Comparison of ENCODE assay signal across 14 cellular contexts in genomic region chr10:44985175-44985681, GRCh38. TPM values are rescaled to one million over a fixed set of nuclear protein-coding genes. Genes with fewer than 3 reads are reported as not detected.
DNase-seq lines count a peak whose midpoint lies in the region; ATAC-seq, FAIRE-seq and TF ChIP-seq lines count a peak whose summit lies in the region.
"Had no signal": no experiment of that assay in that cellular context is flagged by ENCODE, and none has a peak within 500 bp of the region (broad histone marks: within the 10 kb centered on the region; RNA-seq: fewer than 3 reads in every experiment).

No MANE protein-coding gene starts in this region.

- POLR2A ChIA-PET in A549 (lab: Yijun Ruan, JAX) = no interaction called here

- H3K36me3 ChIP-seq in left ventricle myocardium inferior (peaks cover 72% of the 10 kb centered on the region), parathyroid adenoma (ENCODE audit: control insufficient read depth, insufficient read depth, low read length) (no peaks in the 10 kb centered on the region), MG63 (no peaks in the 10 kb centered on the region), MM.1S (replicated peaks; ENCODE audit: insufficient read depth, low read length) (peaks cover 9% of the 10 kb centered on the region; the same call in 1 of the 2 replicates)
- H3K36me3 ChIP-seq: WERI-Rb-1 had no signal

- H3K4me3 ChIP-seq in A549 (no peak overlapping the region), left ventricle myocardium inferior (no peak overlapping the region), parathyroid adenoma (ENCODE audit: low read depth, low read length) (no peak overlapping the region), MG63 (no peak overlapping the region), MM.1S (ENCODE audit: low read length) (no peak overlapping the region)

- TF ChIP-seq POLR2A in A549 (IDR thresholded peaks at IDR 0.05; ENCODE audit: low read length) = no peak

- H3K9me2 ChIP-seq in MM.1S (replicated peaks; ENCODE audit: insufficient read depth, low read length) = no peaks in the 10 kb centered on the region
- H3K9me2 ChIP-seq: SK-N-SH had no signal

- no peak for ATAC-seq in A549
- no peak for ATAC-seq in GM18517 (IDR thresholded peaks at IDR 0.05; ENCODE audit: unreplicated experiment)
- ATAC-seq: foreskin keratinocyte, HCT116 had no signal

- TF ChIP-seq EP300 in A549 (IDR thresholded peaks at IDR 0.05) = no peak

- H3K4me2 ChIP-seq in A549 = peak overlapping the region; percentile 15; the same call in 1 of the 3 replicates
- no peak overlapping the region for H3K4me2 ChIP-seq in parathyroid adenoma (ENCODE audit: low read length)
- no peak overlapping the region for H3K4me2 ChIP-seq in MM.1S (ENCODE audit: low read depth, low read length)
- H3K4me2 ChIP-seq: SK-N-SH had no signal

- no peaks in the 10 kb centered on the region for H3K9me3 Mint-ChIP-seq in brain
- H3K9me3 Mint-ChIP-seq: activated naive CD8-positive, alpha-beta T cell treated with anti-CD3 and anti-CD28 coated beads for 36 hours; stimulated activated naive CD8-positive, alpha-beta T cell treated with anti-CD3 and anti-CD28 coated beads, Interleukin-15, Interleukin-2, amounts not matched to agents 100 ng/mL and 50 ng/mL, for 24 hours had no signal

- H3K79me2 ChIP-seq in parathyroid adenoma (no peaks in the 10 kb centered on the region), MM.1S (ENCODE audit: low read length) (peaks cover 19% of the 10 kb centered on the region)

- no peaks in the 10 kb centered on the region for H3K27me3 ChIP-seq in left ventricle myocardium inferior (ENCODE audit: low read depth)
- no peaks in the 10 kb centered on the region for H3K27me3 ChIP-seq in parathyroid adenoma (ENCODE audit: control insufficient read depth, insufficient read depth, low read length)
- H3K27me3 ChIP-seq in MG63 = no peaks in the 10 kb centered on the region
- H3K27me3 ChIP-seq in MM.1S (replicated peaks; ENCODE audit: insufficient read depth, low read length) = no peaks in the 10 kb centered on the region

- no peak overlapping the region for H3K4me3 Mint-ChIP-seq in brain
- H3K4me3 Mint-ChIP-seq: activated naive CD8-positive, alpha-beta T cell treated with anti-CD3 and anti-CD28 coated beads for 36 hours; stimulated activated naive CD8-positive, alpha-beta T cell treated with anti-CD3 and anti-CD28 coated beads, Interleukin-15, Interleukin-2, amounts not matched to agents 100 ng/mL and 50 ng/mL, for 24 hours had no signal

- H3F3A ChIP-seq in MM.1S (ENCODE audit: insufficient read depth, low read length) = no peaks in the 10 kb centered on the region

- no peaks in the 10 kb centered on the region for H4K20me1 ChIP-seq in MM.1S (ENCODE audit: insufficient read depth, low read length)

- 70% methylated on average over 9 of the region's 9 CpGs for WGBS in A549 (ENCODE audit: missing lambda C conversion rate)

- no peak for TF ChIP-seq RAD21 in A549 (conservative IDR thresholded peaks at IDR 0.05 in 1 of 2, IDR thresholded peaks at IDR 0.05 in 1 of 2)

- peak overlapping the region; percentile 10 to 85 (median 48) for H3K27ac Mint-ChIP-seq in brain
- H3K27ac Mint-ChIP-seq: activated naive CD8-positive, alpha-beta T cell treated with anti-CD3 and anti-CD28 coated beads for 36 hours; stimulated activated naive CD8-positive, alpha-beta T cell treated with anti-CD3 and anti-CD28 coated beads, Interleukin-15, Interleukin-2, amounts not matched to agents 100 ng/mL and 50 ng/mL, for 24 hours had no signal

- H2AFZ ChIP-seq in parathyroid adenoma (no peak overlapping the region), MM.1S (ENCODE audit: low read length) (no peak overlapping the region)

- H3K9me3 ChIP-seq in A549 (no peaks in the 10 kb centered on the region), left ventricle myocardium inferior (replicated peaks) (no peaks in the 10 kb centered on the region), parathyroid adenoma (ENCODE audit: control insufficient read depth, low read length) (no peaks in the 10 kb centered on the region), MG63 (no peaks in the 10 kb centered on the region), MM.1S (replicated peaks; ENCODE audit: insufficient read depth, low read length) (no peaks in the 10 kb centered on the region)
- H3K9me3 ChIP-seq: SK-N-SH had no signal

- intact Hi-C loops in left ventricle myocardium inferior (cut with micrococcal nuclease) = no loop called here

- H3K4me1 Mint-ChIP-seq in brain = peaks cover 41% of the 10 kb centered on the region

- FAIRE-seq in A549 (lab: Jason Lieb, UNC) = no peak

- H3K4me1 ChIP-seq in A549 (peaks cover 34% of the 10 kb centered on the region), left ventricle myocardium inferior (peaks cover 85% of the 10 kb centered on the region), parathyroid adenoma (no peaks in the 10 kb centered on the region), MM.1S (ENCODE audit: low read length) (peaks cover 9% of the 10 kb centered on the region; the same call in 1 of the 2 replicates)

- DNase-seq in A549 (ENCODE audit: low read depth in 1 of 2, low spot score in 1 of 2) (no peak), left ventricle myocardium inferior (no peak), MG63 (no peak), COLO668 (lab: John Stamatoyannopoulos, UW; ENCODE audit: unreplicated experiment) (no peak), MM.1S (no peak)
- DNase-seq: activated naive CD8-positive, alpha-beta T cell treated with anti-CD3 and anti-CD28 coated beads for 36 hours; foreskin keratinocyte; SK-N-SH; WERI-Rb-1 had no signal

- peaks cover 17% of the 10 kb centered on the region for H3K36me3 Mint-ChIP-seq in brain
- H3K36me3 Mint-ChIP-seq: activated naive CD8-positive, alpha-beta T cell treated with anti-CD3 and anti-CD28 coated beads for 36 hours had no signal

- H3K27ac ChIP-seq in A549 (peak overlapping the region in 1 of 2 experiments; percentile 45; a peak in 1 of 6 replicates), left ventricle myocardium inferior (replicated peaks) (peak overlapping the region; percentile 96), parathyroid adenoma (peak overlapping the region; percentile 8), MM.1S (ENCODE audit: low read length) (no peak overlapping the region)
- H3K27ac ChIP-seq: foreskin keratinocyte, WERI-Rb-1 had no signal

- H3K9ac ChIP-seq in parathyroid adenoma (no peak overlapping the region), MM.1S (ENCODE audit: low read length) (no peak overlapping the region)
- H3K9ac ChIP-seq: SK-N-SH had no signal

- no peak for TF ChIP-seq CTCF in A549 (IDR thresholded peaks at IDR 0.05)
- TF ChIP-seq CTCF in brain (conservative IDR thresholded peaks at IDR 0.05) = no peak
- no peak for TF ChIP-seq CTCF in left ventricle myocardium inferior (IDR thresholded peaks at IDR 0.05; ENCODE audit: borderline replicate concordance)
- no peak for TF ChIP-seq CTCF in parathyroid adenoma (IDR thresholded peaks at IDR 0.05)
- no peak for TF ChIP-seq CTCF in MM.1S (IDR thresholded peaks at IDR 0.05; ENCODE audit: low read length)

- CTCF ChIA-PET in A549 (lab: Yijun Ruan, JAX) = interaction anchor here (0.7 to 1.3 kb wide), 3 partner anchors 9 to 655 kb away, joined by 3 read pairs; no protein-coding TSS in a partner anchor

- no peaks in the 10 kb centered on the region for H3K27me3 Mint-ChIP-seq in brain
- H3K27me3 Mint-ChIP-seq: activated naive CD8-positive, alpha-beta T cell treated with anti-CD3 and anti-CD28 coated beads for 36 hours had no signal

TF ChIP-seq in A549, 52 proteins besides CTCF, POLR2A, EP300 and RAD21 (continues in another document):
- TF ChIP-seq PHF8 (IDR thresholded peaks at IDR 0.05; ENCODE audit: borderline replicate concordance, low read depth) (no peak), ZC3H11A (IDR thresholded peaks at IDR 0.05) (no peak), MYC (IDR thresholded peaks at IDR 0.05; ENCODE audit: borderline replicate concordance, low read length) (no peak), KDM1A (IDR thresholded peaks at IDR 0.05; ENCODE audit: low read depth) (no peak), CHD4 (IDR thresholded peaks at IDR 0.05; ENCODE audit: borderline replicate concordance) (no peak), RFX5 (IDR thresholded peaks at IDR 0.05) (no peak), ZNF302 (CRISPR knock-in tag; IDR thresholded peaks at IDR 0.05) (no peak), CHD2 (IDR thresholded peaks at IDR 0.05; ENCODE audit: low read length, partially characterized antibody) (no peak), EHF (CRISPR knock-in tag; IDR thresholded peaks at IDR 0.05) (no peak)

RNA-seq across cellular contexts. Expression of gene DEPP1, which starts 6.6 kb away (rescaled TPM):
- polyA plus RNA-seq in A549 (2011; rRNA removed) = 0.89 and 0.92 TPM in 2 replicates
- polyA plus RNA-seq in A549 (2012; cell fraction: cytosol; rRNA removed) = 0.37 and 0.71 TPM in 2 replicates
- polyA plus RNA-seq in A549 (2012; cell fraction: nucleus; rRNA removed) = 0.51 and 1.2 TPM in 2 replicates
- 0.22 to 0.50 TPM (median 0.46 TPM) in 3 replicates for polyA plus RNA-seq in A549 (2017; fragmentation: RNase III; extraction: RNeasy Plus Mini Kit Qiagen cat#74134 plus additional on column Dnase treatment)
- 1.5 and 2.1 TPM in 2 replicates for polyA minus RNA-seq in A549 (2011; rRNA and poly(A)+ RNA removed)
- 33.5 TPM for polyA plus RNA-seq in brain (ENCODE audit: insufficient read depth, low read depth, low replicate concordance)
- 27.5 TPM for total RNA-seq in left ventricle myocardium inferior
- total RNA-seq in MG63 (2014; rRNA removed; shearing (Covaris generic); ENCODE audit: low replicate concordance) = 0.44 and 3.5 TPM in 2 replicates

RNA-seq across cellular contexts. Expression of gene ZNF22, which starts 15.5 kb away (rescaled TPM):
- polyA plus RNA-seq in A549 (2011; rRNA removed) = 11.0 and 13.0 TPM in 2 replicates
- 2.8 and 2.9 TPM in 2 replicates for polyA plus RNA-seq in A549 (2012; cell fraction: cytosol; rRNA removed)
- 0.54 and 1.7 TPM in 2 replicates for polyA plus RNA-seq in A549 (2012; cell fraction: nucleus; rRNA removed)
- 8.5 to 8.7 TPM (median 8.6 TPM) in 3 replicates for polyA plus RNA-seq in A549 (2017; fragmentation: RNase III; extraction: RNeasy Plus Mini Kit Qiagen cat#74134 plus additional on column Dnase treatment)
- 1.4 and 2.2 TPM in 2 replicates for polyA minus RNA-seq in A549 (2011; rRNA and poly(A)+ RNA removed)
- polyA plus RNA-seq in brain (ENCODE audit: insufficient read depth, low read depth, low replicate concordance) = 20.2 TPM
- total RNA-seq in left ventricle myocardium inferior = 14.2 TPM
- total RNA-seq in MG63 (2014; rRNA removed; shearing (Covaris generic); ENCODE audit: low replicate concordance) = 10.9 and 15.5 TPM in 2 replicates

RNA-seq across cellular contexts. Expression of gene RASSF4, which starts 25.6 kb away (rescaled TPM):
- polyA plus RNA-seq in A549 (2011; rRNA removed) (2.1 and 2.2 TPM in 2 replicates), A549 (2017; fragmentation: RNase III; extraction: RNeasy Plus Mini Kit Qiagen cat#74134 plus additional on column Dnase treatment) (1.3 to 2.3 TPM (median 1.9 TPM) in 3 replicates), brain (ENCODE audit: insufficient read depth, low read depth, low replicate concordance) (23.9 TPM)
- 0.99 and 1.2 TPM in 2 replicates for polyA plus RNA-seq in A549 (2012; cell fraction: cytosol; rRNA removed)
- 2.7 and 2.9 TPM in 2 replicates for polyA plus RNA-seq in A549 (2012; cell fraction: nucleus; rRNA removed)
- polyA minus RNA-seq in A549 (2011; rRNA and poly(A)+ RNA removed) = 2.3 and 2.9 TPM in 2 replicates
- 103 TPM for total RNA-seq in left ventricle myocardium inferior
- 0.15 and 0.26 TPM in 2 replicates for total RNA-seq in MG63 (2014; rRNA removed; shearing (Covaris generic); ENCODE audit: low replicate concordance)

Comparison
In these comparisons a context has a peak if more than half of its experiments do, and no peak if none do; other contexts are left out.
1. RNA of gene RASSF4, which starts 25.6 kb away (total RNA-seq): 103 TPM in left ventricle myocardium inferior (single experiment); 0.15 to 0.26 TPM in MG63; every median in the first group is over 10 times any median in the second.